Comparison of ENCODE assay signal across 1 cellular context in the genomic region with DNA sequence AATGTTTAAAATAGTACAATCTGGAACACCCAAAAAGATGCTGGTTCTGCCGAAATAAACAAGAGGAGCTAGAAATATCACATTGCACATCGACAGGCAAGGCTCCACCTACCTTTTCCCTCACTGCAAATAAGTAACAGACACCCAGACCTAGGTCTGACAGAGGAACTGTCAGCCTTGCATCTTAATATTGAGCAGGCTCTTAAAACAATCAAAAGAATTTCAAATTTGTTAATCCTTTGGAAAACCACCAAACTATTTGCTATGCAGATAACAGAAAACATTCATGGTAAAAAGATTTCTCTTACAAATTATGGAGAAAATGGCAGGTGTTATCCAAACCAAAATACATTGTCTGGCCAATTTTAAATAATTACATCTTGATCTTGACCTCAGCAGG.
TF ChIP-seq lines count a peak whose summit lies in the region.

No MANE protein-coding gene starts in this region.

TF ChIP-seq in H1, 55 proteins besides CTCF, POLR2A, EP300 and RAD21 (continued from another document):
- TF ChIP-seq, protein P1, sequence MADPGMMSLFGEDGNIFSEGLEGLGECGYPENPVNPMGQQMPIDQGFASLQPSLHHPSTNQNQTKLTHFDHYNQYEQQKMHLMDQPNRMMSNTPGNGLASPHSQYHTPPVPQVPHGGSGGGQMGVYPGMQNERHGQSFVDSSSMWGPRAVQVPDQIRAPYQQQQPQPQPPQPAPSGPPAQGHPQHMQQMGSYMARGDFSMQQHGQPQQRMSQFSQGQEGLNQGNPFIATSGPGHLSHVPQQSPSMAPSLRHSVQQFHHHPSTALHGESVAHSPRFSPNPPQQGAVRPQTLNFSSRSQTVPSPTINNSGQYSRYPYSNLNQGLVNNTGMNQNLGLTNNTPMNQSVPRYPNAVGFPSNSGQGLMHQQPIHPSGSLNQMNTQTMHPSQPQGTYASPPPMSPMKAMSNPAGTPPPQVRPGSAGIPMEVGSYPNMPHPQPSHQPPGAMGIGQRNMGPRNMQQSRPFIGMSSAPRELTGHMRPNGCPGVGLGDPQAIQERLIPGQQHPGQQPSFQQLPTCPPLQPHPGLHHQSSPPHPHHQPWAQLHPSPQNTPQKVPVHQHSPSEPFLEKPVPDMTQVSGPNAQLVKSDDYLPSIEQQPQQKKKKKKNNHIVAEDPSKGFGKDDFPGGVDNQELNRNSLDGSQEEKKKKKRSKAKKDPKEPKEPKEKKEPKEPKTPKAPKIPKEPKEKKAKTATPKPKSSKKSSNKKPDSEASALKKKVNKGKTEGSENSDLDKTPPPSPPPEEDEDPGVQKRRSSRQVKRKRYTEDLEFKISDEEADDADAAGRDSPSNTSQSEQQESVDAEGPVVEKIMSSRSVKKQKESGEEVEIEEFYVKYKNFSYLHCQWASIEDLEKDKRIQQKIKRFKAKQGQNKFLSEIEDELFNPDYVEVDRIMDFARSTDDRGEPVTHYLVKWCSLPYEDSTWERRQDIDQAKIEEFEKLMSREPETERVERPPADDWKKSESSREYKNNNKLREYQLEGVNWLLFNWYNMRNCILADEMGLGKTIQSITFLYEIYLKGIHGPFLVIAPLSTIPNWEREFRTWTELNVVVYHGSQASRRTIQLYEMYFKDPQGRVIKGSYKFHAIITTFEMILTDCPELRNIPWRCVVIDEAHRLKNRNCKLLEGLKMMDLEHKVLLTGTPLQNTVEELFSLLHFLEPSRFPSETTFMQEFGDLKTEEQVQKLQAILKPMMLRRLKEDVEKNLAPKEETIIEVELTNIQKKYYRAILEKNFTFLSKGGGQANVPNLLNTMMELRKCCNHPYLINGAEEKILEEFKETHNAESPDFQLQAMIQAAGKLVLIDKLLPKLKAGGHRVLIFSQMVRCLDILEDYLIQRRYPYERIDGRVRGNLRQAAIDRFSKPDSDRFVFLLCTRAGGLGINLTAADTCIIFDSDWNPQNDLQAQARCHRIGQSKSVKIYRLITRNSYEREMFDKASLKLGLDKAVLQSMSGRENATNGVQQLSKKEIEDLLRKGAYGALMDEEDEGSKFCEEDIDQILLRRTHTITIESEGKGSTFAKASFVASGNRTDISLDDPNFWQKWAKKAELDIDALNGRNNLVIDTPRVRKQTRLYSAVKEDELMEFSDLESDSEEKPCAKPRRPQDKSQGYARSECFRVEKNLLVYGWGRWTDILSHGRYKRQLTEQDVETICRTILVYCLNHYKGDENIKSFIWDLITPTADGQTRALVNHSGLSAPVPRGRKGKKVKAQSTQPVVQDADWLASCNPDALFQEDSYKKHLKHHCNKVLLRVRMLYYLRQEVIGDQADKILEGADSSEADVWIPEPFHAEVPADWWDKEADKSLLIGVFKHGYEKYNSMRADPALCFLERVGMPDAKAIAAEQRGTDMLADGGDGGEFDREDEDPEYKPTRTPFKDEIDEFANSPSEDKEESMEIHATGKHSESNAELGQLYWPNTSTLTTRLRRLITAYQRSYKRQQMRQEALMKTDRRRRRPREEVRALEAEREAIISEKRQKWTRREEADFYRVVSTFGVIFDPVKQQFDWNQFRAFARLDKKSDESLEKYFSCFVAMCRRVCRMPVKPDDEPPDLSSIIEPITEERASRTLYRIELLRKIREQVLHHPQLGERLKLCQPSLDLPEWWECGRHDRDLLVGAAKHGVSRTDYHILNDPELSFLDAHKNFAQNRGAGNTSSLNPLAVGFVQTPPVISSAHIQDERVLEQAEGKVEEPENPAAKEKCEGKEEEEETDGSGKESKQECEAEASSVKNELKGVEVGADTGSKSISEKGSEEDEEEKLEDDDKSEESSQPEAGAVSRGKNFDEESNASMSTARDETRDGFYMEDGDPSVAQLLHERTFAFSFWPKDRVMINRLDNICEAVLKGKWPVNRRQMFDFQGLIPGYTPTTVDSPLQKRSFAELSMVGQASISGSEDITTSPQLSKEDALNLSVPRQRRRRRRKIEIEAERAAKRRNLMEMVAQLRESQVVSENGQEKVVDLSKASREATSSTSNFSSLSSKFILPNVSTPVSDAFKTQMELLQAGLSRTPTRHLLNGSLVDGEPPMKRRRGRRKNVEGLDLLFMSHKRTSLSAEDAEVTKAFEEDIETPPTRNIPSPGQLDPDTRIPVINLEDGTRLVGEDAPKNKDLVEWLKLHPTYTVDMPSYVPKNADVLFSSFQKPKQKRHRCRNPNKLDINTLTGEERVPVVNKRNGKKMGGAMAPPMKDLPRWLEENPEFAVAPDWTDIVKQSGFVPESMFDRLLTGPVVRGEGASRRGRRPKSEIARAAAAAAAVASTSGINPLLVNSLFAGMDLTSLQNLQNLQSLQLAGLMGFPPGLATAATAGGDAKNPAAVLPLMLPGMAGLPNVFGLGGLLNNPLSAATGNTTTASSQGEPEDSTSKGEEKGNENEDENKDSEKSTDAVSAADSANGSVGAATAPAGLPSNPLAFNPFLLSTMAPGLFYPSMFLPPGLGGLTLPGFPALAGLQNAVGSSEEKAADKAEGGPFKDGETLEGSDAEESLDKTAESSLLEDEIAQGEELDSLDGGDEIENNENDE (IDR thresholded peaks at IDR 0.05; ENCODE audit: insufficient replicate concordance, low read length) = no peak
- TF ChIP-seq SIRT6 (IDR thresholded peaks at IDR 0.05; ENCODE audit: low read length) = no peak
- no peak for TF ChIP-seq NRF1 (IDR thresholded peaks at IDR 0.05; ENCODE audit: low read depth, low read length)
- TF ChIP-seq MAX (IDR thresholded peaks at IDR 0.05) = no peak
- TF ChIP-seq KDM4A (IDR thresholded peaks at IDR 0.05; ENCODE audit: low read depth, low read length, severe bottlenecking) = no peak
